In genomic region chr5:105680858-105681257, GRCh38 we compare ENCODE assay signal across 23 cellular contexts.
"Had no signal": no experiment of that assay in that cellular context is flagged by ENCODE, and none has a peak within 500 bp of the region (broad histone marks: within the 10 kb centered on the region; RNA-seq: fewer than 3 reads in every experiment).

No MANE protein-coding gene starts in this region.

- H3K27me3 Mint-ChIP-seq: dendritic cell treated with granulocyte-macrophage colony-stimulating factor and Interleukin-4, amounts not matched to agents 40 ng/mL and 50 ng/mL, for 4 days; effector memory CD8-positive, alpha-beta T cell; memory B cell; stimulated activated naive B cell treated with anti-CD40 and anti-IgM and Interleukin-4, amounts not matched to agents 10 μg/mL and 1 μg/mL and 100 μg/mL, for 72 hours; stimulated activated naive CD8-positive, alpha-beta T cell treated with anti-CD3 and anti-CD28 coated beads, Interleukin-15, amount 100 ng/mL, for 72 hours had no signal

- H3K36me3 ChIP-seq: esophagus muscularis mucosa, gastroesophageal sphincter, left ventricle myocardium inferior, lower lobe of right lung, right lobe of liver, spleen, transverse colon had no signal

- H3K9me3 Mint-ChIP-seq: dendritic cell treated with granulocyte-macrophage colony-stimulating factor and Interleukin-4, amounts not matched to agents 40 ng/mL and 50 ng/mL, for 4 days; mesothelial cell of epicardium; nephron had no signal

- H3K9me3 ChIP-seq: esophagus muscularis mucosa, gastroesophageal sphincter, left ventricle myocardium inferior, lower lobe of right lung, psoas muscle, right lobe of liver, spleen, testis, transverse colon had no signal

- H3K4me1 ChIP-seq: esophagus muscularis mucosa, gastroesophageal sphincter, left ventricle myocardium inferior, lower lobe of right lung, psoas muscle, right lobe of liver, spleen, testis, transverse colon had no signal

- H3K4me1 Mint-ChIP-seq: memory B cell; nephron; stimulated activated naive B cell treated with anti-CD40 and anti-IgM and Interleukin-4, amounts not matched to agents 10 μg/mL and 1 μg/mL and 100 μg/mL, for 72 hours; stimulated activated naive CD8-positive, alpha-beta T cell treated with anti-CD3 and anti-CD28 coated beads, Interleukin-15, amount 100 ng/mL, for 72 hours had no signal

- H3K27me3 ChIP-seq: esophagus muscularis mucosa, gastroesophageal sphincter, right lobe of liver, spleen, testis, transverse colon had no signal

- H3K36me3 Mint-ChIP-seq: memory B cell; mesothelial cell of epicardium; stimulated activated naive B cell treated with anti-CD40 and anti-IgM and Interleukin-4, amounts not matched to agents 10 μg/mL and 1 μg/mL and 100 μg/mL, for 72 hours had no signal

- H3K4me3 Mint-ChIP-seq: dendritic cell treated with granulocyte-macrophage colony-stimulating factor and Interleukin-4, amounts not matched to agents 40 ng/mL and 50 ng/mL, for 4 days; effector memory CD8-positive, alpha-beta T cell; memory B cell; mesothelial cell of epicardium; nephron; stimulated activated naive B cell treated with anti-CD40 and anti-IgM and Interleukin-4, amounts not matched to agents 10 μg/mL and 1 μg/mL and 100 μg/mL, for 72 hours; stimulated activated naive CD8-positive, alpha-beta T cell treated with anti-CD3 and anti-CD28 coated beads, Interleukin-15, amount 100 ng/mL, for 72 hours had no signal

- DNase-seq: effector memory CD8-positive, alpha-beta T cell; glutamatergic neuron; left ventricle myocardium inferior; lower lobe of right lung; occipital lobe; psoas muscle; retina; right lobe of liver; spleen; stimulated activated CD4-positive, alpha-beta T cell treated with anti-CD3 and anti-CD28 coated beads, Interleukin-15, amount 100 ng/mL, for 24 hours; stimulated activated CD4-positive, alpha-beta T cell treated with anti-CD3 and anti-CD28 coated beads, Interleukin-1b, Interleukin-23, amount 100 ng/mL, for 48 hours; stimulated activated CD4-positive, alpha-beta T cell treated with anti-CD3 and anti-CD28 coated beads, Interleukin-4, amount 100 ng/mL, for 4 hours; stimulated activated naive B cell treated with anti-CD40 and anti-IgM and Interleukin-4, amounts not matched to agents 10 μg/mL and 1 μg/mL and 100 μg/mL, for 72 hours; stimulated activated naive CD8-positive, alpha-beta T cell treated with anti-CD3 and anti-CD28 coated beads, Interleukin-15, amount 100 ng/mL, for 72 hours; testis; transverse colon had no signal

- ATAC-seq: effector memory CD8-positive, alpha-beta T cell; gastroesophageal sphincter; lower lobe of right lung; psoas muscle; right lobe of liver; stimulated activated naive B cell treated with anti-CD40 and anti-IgM and Interleukin-4, amounts not matched to agents 10 μg/mL and 1 μg/mL and 100 μg/mL, for 72 hours; stimulated activated naive CD8-positive, alpha-beta T cell treated with anti-CD3 and anti-CD28 coated beads, Interleukin-15, amount 100 ng/mL, for 72 hours had no signal

- H3K27ac ChIP-seq: epithelial cell of prostate, esophagus muscularis mucosa, gastroesophageal sphincter, left ventricle myocardium inferior, lower lobe of right lung, psoas muscle, right lobe of liver, spleen, testis, transverse colon had no signal

- H3K27ac Mint-ChIP-seq: dendritic cell treated with granulocyte-macrophage colony-stimulating factor and Interleukin-4, amounts not matched to agents 40 ng/mL and 50 ng/mL, for 4 days; effector memory CD8-positive, alpha-beta T cell; memory B cell; mesothelial cell of epicardium; nephron; stimulated activated naive B cell treated with anti-CD40 and anti-IgM and Interleukin-4, amounts not matched to agents 10 μg/mL and 1 μg/mL and 100 μg/mL, for 72 hours; stimulated activated naive CD8-positive, alpha-beta T cell treated with anti-CD3 and anti-CD28 coated beads, Interleukin-15, amount 100 ng/mL, for 72 hours had no signal

- H3K4me3 ChIP-seq: esophagus muscularis mucosa, gastroesophageal sphincter, left ventricle myocardium inferior, lower lobe of right lung, psoas muscle, right lobe of liver, spleen, testis, transverse colon had no signal
